In the genomic region with DNA sequence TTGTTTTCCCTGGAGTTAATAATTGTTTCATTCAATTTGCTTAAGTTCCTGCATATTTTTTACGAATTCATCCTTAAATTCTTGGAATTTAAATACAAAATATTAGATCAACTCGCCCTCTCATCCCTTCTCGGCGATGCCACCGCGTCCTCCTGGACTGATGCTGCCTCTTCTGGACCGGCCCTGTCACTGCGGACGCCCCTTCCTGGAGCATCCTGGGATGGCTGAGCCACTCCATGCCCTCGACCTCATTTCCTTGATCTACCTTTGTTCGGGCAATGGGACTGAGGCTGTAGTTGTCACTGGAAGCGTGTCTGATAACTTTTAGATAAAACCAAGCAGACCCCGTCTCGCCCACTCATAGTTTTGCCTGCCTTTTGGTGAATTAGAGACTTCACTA, we compare ENCODE assay signal across 24 cellular contexts.
"Had no signal": no experiment of that assay in that cellular context is flagged by ENCODE, and none has a peak within 500 bp of the region (broad histone marks: within the 10 kb centered on the region; RNA-seq: fewer than 3 reads in every experiment).

No MANE protein-coding gene starts in this region.

- H3K4me3 ChIP-seq: left ventricle myocardium inferior, pancreas, right lobe of liver, upper lobe of left lung had no signal

- H3K9me3 Mint-ChIP-seq: activated naive CD4-positive, alpha-beta T cell treated with anti-CD3 and anti-CD28 coated beads, Interleukin-2, amount 10 ng/mL, durations not matched to agents 7 days and 5 days; activated naive CD8-positive, alpha-beta T cell treated with anti-CD3 and anti-CD28 coated beads, Interleukin-2, amount 50 U/mL, for 24 hours; stimulated activated naive CD8-positive, alpha-beta T cell treated with anti-CD3 and anti-CD28 coated beads, Interleukin-15, amount 100 ng/mL, for 72 hours had no signal

- H3K9me3 ChIP-seq: left ventricle myocardium inferior, pancreas, right lobe of liver, upper lobe of left lung had no signal

- H3K4me3 Mint-ChIP-seq: activated naive CD4-positive, alpha-beta T cell treated with anti-CD3 and anti-CD28 coated beads, Interleukin-2, amount 10 ng/mL, durations not matched to agents 7 days and 5 days; activated naive CD8-positive, alpha-beta T cell treated with anti-CD3 and anti-CD28 coated beads, Interleukin-2, amount 50 U/mL, for 24 hours; brain; stimulated activated naive CD8-positive, alpha-beta T cell treated with anti-CD3 and anti-CD28 coated beads, Interleukin-15, amount 100 ng/mL, for 72 hours had no signal

- ATAC-seq: activated naive CD8-positive, alpha-beta T cell treated with anti-CD3 and anti-CD28 coated beads, Interleukin-2, amount 50 U/mL, for 24 hours; foreskin keratinocyte; pancreas; right lobe of liver; stimulated activated naive CD8-positive, alpha-beta T cell treated with anti-CD3 and anti-CD28 coated beads, Interleukin-15, amount 100 ng/mL, for 72 hours had no signal

- DNase-seq: activated CD4-positive, alpha-beta T cell treated with anti-CD3 and anti-CD28 coated beads, Interleukin-2, amount 50 U/mL, for 1 hour; activated CD4-positive, CD25-positive, alpha-beta regulatory T cell treated with anti-CD3 and anti-CD28 coated beads, Interleukin-2, amount 50 U/mL, for 72 hours; activated CD8-positive, alpha-beta memory T cell treated with anti-CD3 and anti-CD28 coated beads, Interleukin-2, amount 50 U/mL, for 4 hours; activated effector memory CD4-positive, alpha-beta T cell treated with Interleukin-2 at 50 U/mL for 16 hours; activated naive CD4-positive, alpha-beta T cell treated with anti-CD3 and anti-CD28 coated beads, Interleukin-2, amount 10 ng/mL, durations not matched to agents 7 days and 5 days; activated naive CD8-positive, alpha-beta T cell treated with anti-CD3 and anti-CD28 coated beads, Interleukin-2, amount 50 U/mL, for 24 hours; activated T-cell treated with anti-CD3 and anti-CD28 coated beads, Interleukin-2, amount 50 U/mL, for 48 hours; anterior cingulate cortex; central memory CD4-positive, alpha-beta T cell; foreskin keratinocyte; glutamatergic neuron; hippocampal formation; kidney; left ventricle myocardium inferior; mammary epithelial cell; pancreas; small intestine; stimulated activated CD4-positive, alpha-beta T cell treated with anti-CD3 and anti-CD28 coated beads, Interleukin-4, amount 100 ng/mL, for 1 hour; stimulated activated naive CD8-positive, alpha-beta T cell treated with anti-CD3 and anti-CD28 coated beads, Interleukin-15, amount 100 ng/mL, for 72 hours; upper lobe of left lung had no signal

- H3K27me3 ChIP-seq: foreskin keratinocyte, pancreas, right lobe of liver, upper lobe of left lung had no signal

- H3K4me1 Mint-ChIP-seq: activated naive CD4-positive, alpha-beta T cell treated with anti-CD3 and anti-CD28 coated beads, Interleukin-2, amount 10 ng/mL, durations not matched to agents 7 days and 5 days; activated naive CD8-positive, alpha-beta T cell treated with anti-CD3 and anti-CD28 coated beads, Interleukin-2, amount 50 U/mL, for 24 hours; stimulated activated naive CD8-positive, alpha-beta T cell treated with anti-CD3 and anti-CD28 coated beads, Interleukin-15, amount 100 ng/mL, for 72 hours had no signal

- H3K36me3 Mint-ChIP-seq: activated naive CD4-positive, alpha-beta T cell treated with anti-CD3 and anti-CD28 coated beads, Interleukin-2, amount 10 ng/mL, durations not matched to agents 7 days and 5 days; brain had no signal

- H3K27ac Mint-ChIP-seq: activated naive CD4-positive, alpha-beta T cell treated with anti-CD3 and anti-CD28 coated beads, Interleukin-2, amount 10 ng/mL, durations not matched to agents 7 days and 5 days; activated naive CD8-positive, alpha-beta T cell treated with anti-CD3 and anti-CD28 coated beads, Interleukin-2, amount 50 U/mL, for 24 hours; brain; stimulated activated naive CD8-positive, alpha-beta T cell treated with anti-CD3 and anti-CD28 coated beads, Interleukin-15, amount 100 ng/mL, for 72 hours had no signal

- H3K27me3 Mint-ChIP-seq: activated naive CD4-positive, alpha-beta T cell treated with anti-CD3 and anti-CD28 coated beads, Interleukin-2, amount 10 ng/mL, durations not matched to agents 7 days and 5 days; activated naive CD8-positive, alpha-beta T cell treated with anti-CD3 and anti-CD28 coated beads, Interleukin-2, amount 50 U/mL, for 24 hours had no signal

- H3K27ac ChIP-seq: foreskin keratinocyte, left ventricle myocardium inferior, pancreas, right lobe of liver, upper lobe of left lung had no signal

- H3K4me1 ChIP-seq: foreskin keratinocyte, left ventricle myocardium inferior, right lobe of liver, upper lobe of left lung had no signal

- H3K36me3 ChIP-seq: left ventricle myocardium inferior, pancreas, right lobe of liver, upper lobe of left lung had no signal

- FAIRE-seq: colon, kidney, small intestine, TTC549 had no signal
